In the genomic region with DNA sequence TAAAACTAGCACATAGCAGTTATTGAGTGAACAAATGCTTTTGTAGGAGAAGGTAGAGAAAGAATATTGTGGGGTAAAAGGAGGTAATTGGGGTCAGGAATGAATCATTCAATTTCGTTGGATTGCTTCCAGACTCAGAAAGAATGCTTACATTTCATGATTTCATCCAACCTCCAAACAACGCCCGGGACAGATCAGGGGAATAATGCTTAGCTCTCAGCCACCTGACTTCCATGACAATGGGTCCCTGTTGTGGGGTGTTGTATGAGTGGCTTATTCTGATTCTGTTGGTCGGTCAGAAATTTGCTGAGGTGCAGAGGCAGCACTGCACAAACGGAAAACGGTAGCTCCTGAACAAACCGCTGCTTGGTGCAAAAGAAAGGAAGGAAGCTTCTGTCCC, we compare ENCODE assay signal across 1 cellular context.
TF ChIP-seq lines count a peak whose summit lies in the region.

No MANE protein-coding gene starts in this region.

TF ChIP-seq in SK-N-SH, 30 proteins besides CTCF, POLR2A, EP300 and RAD21 (continued from another document):
- TF ChIP-seq NFIC (IDR thresholded peaks at IDR 0.05; ENCODE audit: borderline replicate concordance), result peak; percentile 29; the same call in 1 of the 2 replicates
- no peak for TF ChIP-seq YY1 (IDR thresholded peaks at IDR 0.05; ENCODE audit: low read depth)
TF ChIP-seq in SK-N-SH: peak in this region for 1.
